In genomic region chr15:59300618-59301139, GRCh38 we compare ENCODE assay signal across 9 cellular contexts.
DNase-seq lines count a peak whose midpoint lies in the region; ATAC-seq and TF ChIP-seq lines count a peak whose summit lies in the region.
"Had no signal": no experiment of that assay in that cellular context is flagged by ENCODE, and none has a peak within 500 bp of the region (broad histone marks: within the 10 kb centered on the region; RNA-seq: fewer than 3 reads in every experiment).

No MANE protein-coding gene starts in this region.

- peak overlapping the region; percentile 60 for H3K4me3 Mint-ChIP-seq in activated naive CD8-positive, alpha-beta T cell treated with anti-CD3 and anti-CD28 coated beads, Interleukin-2, amount 50 U/mL, for 24 hours

- H3K4me1 ChIP-seq in uterus: peaks cover 6 to 12% of the 10 kb centered on the region in 2 donors

- TF ChIP-seq CTCF in uterus (IDR thresholded peaks at IDR 0.05): no peak

- peaks cover 80% of the 10 kb centered on the region for H3K4me1 Mint-ChIP-seq in activated naive CD8-positive, alpha-beta T cell treated with anti-CD3 and anti-CD28 coated beads, Interleukin-2, amount 50 U/mL, for 24 hours

- H3K4me3 ChIP-seq in uterus: no peak overlapping the region

- intact Hi-C loops in Right ventricle myocardium superior (cut with DNase I) (no loop called here), cardiac septum (cut with DNase I) (no loop called here), uterus (cut with DNase I; ENCODE audit: low total_unique reads) (no loop called here)

- no peaks in the 10 kb centered on the region for H3K36me3 Mint-ChIP-seq in activated naive CD8-positive, alpha-beta T cell treated with anti-CD3 and anti-CD28 coated beads, Interleukin-2, amount 50 U/mL, for 24 hours (ENCODE audit: low read depth)

- peak overlapping the region; percentile 90 for H3K27ac Mint-ChIP-seq in activated naive CD8-positive, alpha-beta T cell treated with anti-CD3 and anti-CD28 coated beads, Interleukin-2, amount 50 U/mL, for 24 hours

- peak overlapping the region; percentile 45 to 52 for H3K27ac ChIP-seq in uterus

- no peaks in the 10 kb centered on the region for H3K27me3 ChIP-seq in uterus

- no peaks in the 10 kb centered on the region for H3K9me3 ChIP-seq in uterus

- no peaks in the 10 kb centered on the region for H3K36me3 ChIP-seq in uterus

- no peak for TF ChIP-seq POLR2A in uterus (IDR thresholded peaks at IDR 0.05)

- ATAC-seq in Right ventricle myocardium superior (ENCODE audit: poor library complexity) (no peak), GM21825 (IDR thresholded peaks at IDR 0.05; ENCODE audit: unreplicated experiment) (no peak)
- ATAC-seq in activated naive CD8-positive, alpha-beta T cell treated with anti-CD3 and anti-CD28 coated beads, Interleukin-2, amount 50 U/mL, for 24 hours: no peak

- no peaks in the 10 kb centered on the region for H3K9me3 Mint-ChIP-seq in activated naive CD8-positive, alpha-beta T cell treated with anti-CD3 and anti-CD28 coated beads, Interleukin-2, amount 50 U/mL, for 24 hours

- no peaks in the 10 kb centered on the region for H3K27me3 Mint-ChIP-seq in activated naive CD8-positive, alpha-beta T cell treated with anti-CD3 and anti-CD28 coated beads, Interleukin-2, amount 50 U/mL, for 24 hours

- DNase-seq in Right ventricle myocardium superior (peak; percentile 49), cardiac septum (ENCODE audit: low spot score) (no peak), lung microvascular endothelial cell (ENCODE audit: low read depth in 2 of 2) (peak; percentile 30 to 55), uterus (peak; percentile 36 to 43), HT-29 (ENCODE audit: low spot score) (no peak), NCI-H774 (lab: John Stamatoyannopoulos, UW) (no peak)
- DNase-seq in activated naive CD8-positive, alpha-beta T cell treated with anti-CD3 and anti-CD28 coated beads, Interleukin-2, amount 50 U/mL, for 24 hours: peak; percentile 12
- DNase-seq: retina had no signal

Comparison
In these comparisons a context has a peak if more than half of its experiments do, and no peak if none do; other contexts are left out.
1. DNase-seq: peak in Right ventricle myocardium superior (single experiment), activated naive CD8-positive, alpha-beta T cell treated with anti-CD3 and anti-CD28 coated beads, Interleukin-2, amount 50 U/mL, for 24 hours (single experiment), lung microvascular endothelial cell (2 of 2) and uterus (2 of 2); none in cardiac septum (single experiment), HT-29 (single experiment) and NCI-H774 (single experiment).